1 cellular context compared by ENCODE assay signal in the genomic region with DNA sequence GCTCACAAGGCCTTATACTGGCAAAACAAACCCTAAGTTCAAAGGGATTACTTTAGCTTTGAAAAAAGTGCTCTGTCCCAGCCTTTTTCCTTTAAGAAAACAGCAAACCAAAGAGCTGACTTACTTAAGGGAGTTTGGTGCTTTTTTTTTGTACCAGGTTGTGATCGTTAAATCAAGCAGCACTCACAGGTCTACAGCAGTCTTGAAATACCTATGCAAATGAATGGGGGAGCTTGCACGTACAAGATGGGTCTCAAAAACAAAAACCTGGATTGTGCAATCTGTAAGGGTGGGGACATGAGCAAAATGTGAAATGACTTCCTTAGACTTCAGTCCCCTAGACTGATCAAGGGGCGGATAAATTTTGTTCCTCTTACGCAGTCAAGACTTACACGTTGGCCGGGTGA.
TF ChIP-seq lines count a peak whose summit lies in the region.

No MANE protein-coding gene starts in this region.

TF ChIP-seq in H1, 55 proteins besides CTCF, POLR2A, EP300 and RAD21 (continued from another document):
- TF ChIP-seq, protein P1, sequence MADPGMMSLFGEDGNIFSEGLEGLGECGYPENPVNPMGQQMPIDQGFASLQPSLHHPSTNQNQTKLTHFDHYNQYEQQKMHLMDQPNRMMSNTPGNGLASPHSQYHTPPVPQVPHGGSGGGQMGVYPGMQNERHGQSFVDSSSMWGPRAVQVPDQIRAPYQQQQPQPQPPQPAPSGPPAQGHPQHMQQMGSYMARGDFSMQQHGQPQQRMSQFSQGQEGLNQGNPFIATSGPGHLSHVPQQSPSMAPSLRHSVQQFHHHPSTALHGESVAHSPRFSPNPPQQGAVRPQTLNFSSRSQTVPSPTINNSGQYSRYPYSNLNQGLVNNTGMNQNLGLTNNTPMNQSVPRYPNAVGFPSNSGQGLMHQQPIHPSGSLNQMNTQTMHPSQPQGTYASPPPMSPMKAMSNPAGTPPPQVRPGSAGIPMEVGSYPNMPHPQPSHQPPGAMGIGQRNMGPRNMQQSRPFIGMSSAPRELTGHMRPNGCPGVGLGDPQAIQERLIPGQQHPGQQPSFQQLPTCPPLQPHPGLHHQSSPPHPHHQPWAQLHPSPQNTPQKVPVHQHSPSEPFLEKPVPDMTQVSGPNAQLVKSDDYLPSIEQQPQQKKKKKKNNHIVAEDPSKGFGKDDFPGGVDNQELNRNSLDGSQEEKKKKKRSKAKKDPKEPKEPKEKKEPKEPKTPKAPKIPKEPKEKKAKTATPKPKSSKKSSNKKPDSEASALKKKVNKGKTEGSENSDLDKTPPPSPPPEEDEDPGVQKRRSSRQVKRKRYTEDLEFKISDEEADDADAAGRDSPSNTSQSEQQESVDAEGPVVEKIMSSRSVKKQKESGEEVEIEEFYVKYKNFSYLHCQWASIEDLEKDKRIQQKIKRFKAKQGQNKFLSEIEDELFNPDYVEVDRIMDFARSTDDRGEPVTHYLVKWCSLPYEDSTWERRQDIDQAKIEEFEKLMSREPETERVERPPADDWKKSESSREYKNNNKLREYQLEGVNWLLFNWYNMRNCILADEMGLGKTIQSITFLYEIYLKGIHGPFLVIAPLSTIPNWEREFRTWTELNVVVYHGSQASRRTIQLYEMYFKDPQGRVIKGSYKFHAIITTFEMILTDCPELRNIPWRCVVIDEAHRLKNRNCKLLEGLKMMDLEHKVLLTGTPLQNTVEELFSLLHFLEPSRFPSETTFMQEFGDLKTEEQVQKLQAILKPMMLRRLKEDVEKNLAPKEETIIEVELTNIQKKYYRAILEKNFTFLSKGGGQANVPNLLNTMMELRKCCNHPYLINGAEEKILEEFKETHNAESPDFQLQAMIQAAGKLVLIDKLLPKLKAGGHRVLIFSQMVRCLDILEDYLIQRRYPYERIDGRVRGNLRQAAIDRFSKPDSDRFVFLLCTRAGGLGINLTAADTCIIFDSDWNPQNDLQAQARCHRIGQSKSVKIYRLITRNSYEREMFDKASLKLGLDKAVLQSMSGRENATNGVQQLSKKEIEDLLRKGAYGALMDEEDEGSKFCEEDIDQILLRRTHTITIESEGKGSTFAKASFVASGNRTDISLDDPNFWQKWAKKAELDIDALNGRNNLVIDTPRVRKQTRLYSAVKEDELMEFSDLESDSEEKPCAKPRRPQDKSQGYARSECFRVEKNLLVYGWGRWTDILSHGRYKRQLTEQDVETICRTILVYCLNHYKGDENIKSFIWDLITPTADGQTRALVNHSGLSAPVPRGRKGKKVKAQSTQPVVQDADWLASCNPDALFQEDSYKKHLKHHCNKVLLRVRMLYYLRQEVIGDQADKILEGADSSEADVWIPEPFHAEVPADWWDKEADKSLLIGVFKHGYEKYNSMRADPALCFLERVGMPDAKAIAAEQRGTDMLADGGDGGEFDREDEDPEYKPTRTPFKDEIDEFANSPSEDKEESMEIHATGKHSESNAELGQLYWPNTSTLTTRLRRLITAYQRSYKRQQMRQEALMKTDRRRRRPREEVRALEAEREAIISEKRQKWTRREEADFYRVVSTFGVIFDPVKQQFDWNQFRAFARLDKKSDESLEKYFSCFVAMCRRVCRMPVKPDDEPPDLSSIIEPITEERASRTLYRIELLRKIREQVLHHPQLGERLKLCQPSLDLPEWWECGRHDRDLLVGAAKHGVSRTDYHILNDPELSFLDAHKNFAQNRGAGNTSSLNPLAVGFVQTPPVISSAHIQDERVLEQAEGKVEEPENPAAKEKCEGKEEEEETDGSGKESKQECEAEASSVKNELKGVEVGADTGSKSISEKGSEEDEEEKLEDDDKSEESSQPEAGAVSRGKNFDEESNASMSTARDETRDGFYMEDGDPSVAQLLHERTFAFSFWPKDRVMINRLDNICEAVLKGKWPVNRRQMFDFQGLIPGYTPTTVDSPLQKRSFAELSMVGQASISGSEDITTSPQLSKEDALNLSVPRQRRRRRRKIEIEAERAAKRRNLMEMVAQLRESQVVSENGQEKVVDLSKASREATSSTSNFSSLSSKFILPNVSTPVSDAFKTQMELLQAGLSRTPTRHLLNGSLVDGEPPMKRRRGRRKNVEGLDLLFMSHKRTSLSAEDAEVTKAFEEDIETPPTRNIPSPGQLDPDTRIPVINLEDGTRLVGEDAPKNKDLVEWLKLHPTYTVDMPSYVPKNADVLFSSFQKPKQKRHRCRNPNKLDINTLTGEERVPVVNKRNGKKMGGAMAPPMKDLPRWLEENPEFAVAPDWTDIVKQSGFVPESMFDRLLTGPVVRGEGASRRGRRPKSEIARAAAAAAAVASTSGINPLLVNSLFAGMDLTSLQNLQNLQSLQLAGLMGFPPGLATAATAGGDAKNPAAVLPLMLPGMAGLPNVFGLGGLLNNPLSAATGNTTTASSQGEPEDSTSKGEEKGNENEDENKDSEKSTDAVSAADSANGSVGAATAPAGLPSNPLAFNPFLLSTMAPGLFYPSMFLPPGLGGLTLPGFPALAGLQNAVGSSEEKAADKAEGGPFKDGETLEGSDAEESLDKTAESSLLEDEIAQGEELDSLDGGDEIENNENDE (IDR thresholded peaks at IDR 0.05; ENCODE audit: insufficient replicate concordance, low read length): no peak
- TF ChIP-seq CHD2 (IDR thresholded peaks at IDR 0.05; ENCODE audit: low read length) (no peak), YY1 (IDR thresholded peaks at IDR 0.05; ENCODE audit: low read depth, low read length) (no peak), GABPA (IDR thresholded peaks at IDR 0.05; ENCODE audit: borderline replicate concordance, insufficient read depth, low read length) (no peak)
- TF ChIP-seq, protein P2, sequence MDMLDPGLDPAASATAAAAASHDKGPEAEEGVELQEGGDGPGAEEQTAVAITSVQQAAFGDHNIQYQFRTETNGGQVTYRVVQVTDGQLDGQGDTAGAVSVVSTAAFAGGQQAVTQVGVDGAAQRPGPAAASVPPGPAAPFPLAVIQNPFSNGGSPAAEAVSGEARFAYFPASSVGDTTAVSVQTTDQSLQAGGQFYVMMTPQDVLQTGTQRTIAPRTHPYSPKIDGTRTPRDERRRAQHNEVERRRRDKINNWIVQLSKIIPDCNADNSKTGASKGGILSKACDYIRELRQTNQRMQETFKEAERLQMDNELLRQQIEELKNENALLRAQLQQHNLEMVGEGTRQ (IDR thresholded peaks at IDR 0.05; ENCODE audit: low read length): no peak
